Comparison of ENCODE assay signal across 8 cellular contexts in genomic region chr10:99430116-99430450, GRCh38. TPM values are rescaled to one million over a fixed set of nuclear protein-coding genes. Genes with fewer than 3 reads are reported as not detected.
DNase-seq lines count a peak whose midpoint lies in the region; ATAC-seq, FAIRE-seq and TF ChIP-seq lines count a peak whose summit lies in the region.

No MANE protein-coding gene starts in this region.

- FAIRE-seq in GM12892 (lab: Jason Lieb, UNC) = peak; percentile 54

- H3K4me2 ChIP-seq in skeletal muscle satellite cell (ENCODE audit: low read length) = peak overlapping the region; percentile 87

- peak overlapping the region; percentile 89 for H3K4me3 ChIP-seq in WERI-Rb-1 (ENCODE audit: low read depth, low read length)
- H3K4me3 ChIP-seq in heart right ventricle = peak overlapping the region; percentile 68 to 96 (median 86)
- H3K4me3 ChIP-seq in skeletal muscle satellite cell (ENCODE audit: low read length) = peak overlapping the region; percentile 91

- WGBS in heart right ventricle, 2 donors = 4 to 8% methylated on average over 14 of the region's 14 CpGs

- H3K4me1 ChIP-seq in heart right ventricle (peaks cover 0 to 76% (median 41%) of the 10 kb centered on the region in 9 donors), skeletal muscle satellite cell (ENCODE audit: control insufficient read depth, insufficient read depth, low read length) (peaks cover 9% of the 10 kb centered on the region)

- ATAC-seq in HG02642 (IDR thresholded peaks at IDR 0.05; ENCODE audit: poor library complexity, unreplicated experiment) (peak; percentile 19), heart right ventricle (peak in 7 of 8 donors; percentile 0 to 14 (median 1))

- H3K27me3 ChIP-seq in WERI-Rb-1 (ENCODE audit: insufficient read depth, low read depth, severe bottlenecking) (no peaks in the 10 kb centered on the region), heart right ventricle (no peaks in the 10 kb centered on the region), skeletal muscle satellite cell (ENCODE audit: control insufficient read depth, insufficient read depth, low read length) (no peaks in the 10 kb centered on the region)

- no peak for TF ChIP-seq POLR2A in GM12892 (IDR thresholded peaks at IDR 0.05; ENCODE audit: low read depth, low read length)

- no peak for DNase-seq in GM12892 (ENCODE audit: insufficient read length)
- DNase-seq in WERI-Rb-1 = no peak
- no peak for DNase-seq in heart right ventricle
- no peak for DNase-seq in T1000 (lab: John Stamatoyannopoulos, UW)
- DNase-seq in DMS 273 treated with DMSO at 0.1 percent for 48 hours (lab: John Stamatoyannopoulos, UW) = no peak
- no peak for DNase-seq in ecto neural progenitor cell (ENCODE audit: low spot score)

- peaks cover 2% of the 10 kb centered on the region; the same call in 1 of the 2 replicates for H3K36me3 ChIP-seq in WERI-Rb-1
- H3K36me3 ChIP-seq in heart right ventricle = peaks cover 0 to 19% (median 0%) of the 10 kb centered on the region in 9 donors
- peaks cover 9% of the 10 kb centered on the region for H3K36me3 ChIP-seq in skeletal muscle satellite cell (ENCODE audit: insufficient read depth, low read length)

- H3K27ac ChIP-seq in WERI-Rb-1 (peak overlapping the region; percentile 81), heart right ventricle (peak overlapping the region; percentile 88 to 99 (median 96))

- TF ChIP-seq CTCF in WERI-Rb-1 (IDR thresholded peaks at IDR 0.05; ENCODE audit: low read depth, low read length) (no peak), heart right ventricle (IDR thresholded peaks at IDR 0.05) (no peak)

- intact Hi-C loops in heart right ventricle (cut with DNase I) = loop anchor here in 8 of 10 donors (2.0 to 10.0 kb wide), 11 partner anchors 35 to 965 kb away; partner anchors contain the start of genes COX15 (in 2 of the 8), CUTC (in 2 of the 8) and SLC25A28 (in 1 of the 8)

- H3K9me3 ChIP-seq in WERI-Rb-1 (ENCODE audit: severe bottlenecking) = no peaks in the 10 kb centered on the region
- H3K9me3 ChIP-seq in heart right ventricle = no peaks in the 10 kb centered on the region
- no peaks in the 10 kb centered on the region for H3K9me3 ChIP-seq in skeletal muscle satellite cell (replicated peaks; ENCODE audit: low read length)

- peak overlapping the region; percentile 84 for H3K9ac ChIP-seq in skeletal muscle satellite cell (ENCODE audit: low read depth, low read length)

RNA-seq across cellular contexts. Expression of gene GOT1, which starts 0.3 kb away (rescaled TPM):
- polyA plus RNA-seq in GM12892 (2012; ENCODE audit: missing spikeins) = 26.3 TPM
- 100 to 1,000 TPM; 362 to 669 (median 586) TPM for total RNA-seq in heart right ventricle
- 100 to 1,000 TPM; 114 to 344 TPM for polyA plus RNA-seq in heart right ventricle
- 31.0 and 39.3 TPM in 2 replicates for total RNA-seq in skeletal muscle satellite cell (2012; rRNA removed)
